ENCODE assay signal across 2 cellular contexts in the genomic region with DNA sequence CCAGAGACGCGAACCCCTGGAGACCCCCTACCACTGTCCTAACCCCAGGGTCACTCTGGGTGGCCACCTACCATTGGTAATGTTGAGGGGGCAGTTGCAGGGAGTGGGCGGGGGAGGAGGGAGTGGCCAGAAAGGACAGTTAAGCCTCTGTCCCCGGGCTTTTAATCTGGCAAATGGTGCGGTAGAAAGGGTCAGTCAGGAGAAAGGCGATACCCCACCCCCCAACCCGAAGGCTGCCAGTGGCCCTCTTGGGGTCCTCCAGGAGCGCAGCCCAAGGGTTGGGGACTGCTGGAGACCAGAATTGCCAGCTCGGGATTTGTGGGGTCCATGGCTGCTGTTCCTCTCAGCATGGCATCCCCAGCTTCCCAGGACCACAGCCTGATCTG.
TF ChIP-seq lines count a peak whose summit lies in the region.

No MANE protein-coding gene starts in this region.

TF ChIP-seq in HEK293, 187 proteins besides CTCF, POLR2A, EP300 and RAD21:
- TF ChIP-seq ZNF23 (tag by site-specific recombination; IDR thresholded peaks at IDR 0.05; ENCODE audit: borderline replicate concordance) (no peak), ZNF426 (tag by site-specific recombination; IDR thresholded peaks at IDR 0.05) (no peak)
- TF ChIP-seq, protein P1, sequence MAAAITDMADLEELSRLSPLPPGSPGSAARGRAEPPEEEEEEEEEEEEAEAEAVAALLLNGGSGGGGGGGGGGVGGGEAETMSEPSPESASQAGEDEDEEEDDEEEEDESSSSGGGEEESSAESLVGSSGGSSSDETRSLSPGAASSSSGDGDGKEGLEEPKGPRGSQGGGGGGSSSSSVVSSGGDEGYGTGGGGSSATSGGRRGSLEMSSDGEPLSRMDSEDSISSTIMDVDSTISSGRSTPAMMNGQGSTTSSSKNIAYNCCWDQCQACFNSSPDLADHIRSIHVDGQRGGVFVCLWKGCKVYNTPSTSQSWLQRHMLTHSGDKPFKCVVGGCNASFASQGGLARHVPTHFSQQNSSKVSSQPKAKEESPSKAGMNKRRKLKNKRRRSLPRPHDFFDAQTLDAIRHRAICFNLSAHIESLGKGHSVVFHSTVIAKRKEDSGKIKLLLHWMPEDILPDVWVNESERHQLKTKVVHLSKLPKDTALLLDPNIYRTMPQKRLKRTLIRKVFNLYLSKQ (tag by site-specific recombination; IDR thresholded peaks at IDR 0.05; ENCODE audit: borderline replicate concordance): no peak

TF ChIP-seq in HepG2, 621 proteins besides CTCF, POLR2A, EP300 and RAD21:
- TF ChIP-seq, protein P2, sequence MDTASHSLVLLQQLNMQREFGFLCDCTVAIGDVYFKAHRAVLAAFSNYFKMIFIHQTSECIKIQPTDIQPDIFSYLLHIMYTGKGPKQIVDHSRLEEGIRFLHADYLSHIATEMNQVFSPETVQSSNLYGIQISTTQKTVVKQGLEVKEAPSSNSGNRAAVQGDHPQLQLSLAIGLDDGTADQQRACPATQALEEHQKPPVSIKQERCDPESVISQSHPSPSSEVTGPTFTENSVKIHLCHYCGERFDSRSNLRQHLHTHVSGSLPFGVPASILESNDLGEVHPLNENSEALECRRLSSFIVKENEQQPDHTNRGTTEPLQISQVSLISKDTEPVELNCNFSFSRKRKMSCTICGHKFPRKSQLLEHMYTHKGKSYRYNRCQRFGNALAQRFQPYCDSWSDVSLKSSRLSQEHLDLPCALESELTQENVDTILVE (CRISPR knock-in tag; IDR thresholded peaks at IDR 0.05): no peak
- no peak for TF ChIP-seq ZNF557 (CRISPR knock-in tag; IDR thresholded peaks at IDR 0.05)
- no peak for TF ChIP-seq GTF3A (CRISPR knock-in tag; conservative IDR thresholded peaks at IDR 0.05)
